Comparison of ENCODE assay signal across 1 cellular context in the genomic region with DNA sequence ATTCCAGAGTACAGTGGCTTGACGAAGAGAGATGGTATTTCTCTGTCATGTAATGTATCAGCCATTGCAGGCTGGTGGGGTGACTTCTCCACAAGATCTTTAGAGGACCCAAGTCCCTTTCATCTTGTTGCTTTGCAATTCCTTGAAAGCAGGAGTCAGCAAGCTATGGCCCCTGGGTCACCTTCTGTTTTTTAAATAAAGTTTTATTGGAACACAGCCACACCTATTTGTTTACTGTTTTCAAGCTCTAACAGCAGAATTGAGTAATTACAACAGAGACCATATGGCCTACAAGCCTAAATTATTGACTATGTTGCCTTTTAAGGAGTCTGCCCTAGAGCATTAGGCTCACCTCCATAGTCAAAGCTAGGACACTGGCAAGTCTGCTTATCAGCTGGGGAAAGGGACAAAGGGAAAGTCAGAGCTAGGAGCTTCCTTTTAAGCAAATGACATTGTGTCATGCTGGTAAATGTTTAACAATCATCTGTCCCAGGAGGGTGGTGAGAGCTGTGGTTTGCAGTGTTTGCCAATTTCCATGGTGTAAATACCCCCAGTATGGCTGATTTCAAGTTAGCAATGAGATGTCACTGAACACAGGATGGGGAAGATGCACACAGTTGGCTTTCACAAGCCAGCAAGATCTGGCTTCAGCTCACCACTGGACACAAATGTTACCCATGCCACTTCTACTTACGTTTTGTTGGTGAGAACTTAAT.
A peak's percentile ranks its signal among the peaks of the same experiment; 100 is the strongest.
TF ChIP-seq lines count a peak whose summit lies in the region.

No MANE protein-coding gene starts in this region.

TF ChIP-seq in GM12878, 131 proteins besides CTCF, POLR2A, EP300 and RAD21:
- TF ChIP-seq, protein P1, sequence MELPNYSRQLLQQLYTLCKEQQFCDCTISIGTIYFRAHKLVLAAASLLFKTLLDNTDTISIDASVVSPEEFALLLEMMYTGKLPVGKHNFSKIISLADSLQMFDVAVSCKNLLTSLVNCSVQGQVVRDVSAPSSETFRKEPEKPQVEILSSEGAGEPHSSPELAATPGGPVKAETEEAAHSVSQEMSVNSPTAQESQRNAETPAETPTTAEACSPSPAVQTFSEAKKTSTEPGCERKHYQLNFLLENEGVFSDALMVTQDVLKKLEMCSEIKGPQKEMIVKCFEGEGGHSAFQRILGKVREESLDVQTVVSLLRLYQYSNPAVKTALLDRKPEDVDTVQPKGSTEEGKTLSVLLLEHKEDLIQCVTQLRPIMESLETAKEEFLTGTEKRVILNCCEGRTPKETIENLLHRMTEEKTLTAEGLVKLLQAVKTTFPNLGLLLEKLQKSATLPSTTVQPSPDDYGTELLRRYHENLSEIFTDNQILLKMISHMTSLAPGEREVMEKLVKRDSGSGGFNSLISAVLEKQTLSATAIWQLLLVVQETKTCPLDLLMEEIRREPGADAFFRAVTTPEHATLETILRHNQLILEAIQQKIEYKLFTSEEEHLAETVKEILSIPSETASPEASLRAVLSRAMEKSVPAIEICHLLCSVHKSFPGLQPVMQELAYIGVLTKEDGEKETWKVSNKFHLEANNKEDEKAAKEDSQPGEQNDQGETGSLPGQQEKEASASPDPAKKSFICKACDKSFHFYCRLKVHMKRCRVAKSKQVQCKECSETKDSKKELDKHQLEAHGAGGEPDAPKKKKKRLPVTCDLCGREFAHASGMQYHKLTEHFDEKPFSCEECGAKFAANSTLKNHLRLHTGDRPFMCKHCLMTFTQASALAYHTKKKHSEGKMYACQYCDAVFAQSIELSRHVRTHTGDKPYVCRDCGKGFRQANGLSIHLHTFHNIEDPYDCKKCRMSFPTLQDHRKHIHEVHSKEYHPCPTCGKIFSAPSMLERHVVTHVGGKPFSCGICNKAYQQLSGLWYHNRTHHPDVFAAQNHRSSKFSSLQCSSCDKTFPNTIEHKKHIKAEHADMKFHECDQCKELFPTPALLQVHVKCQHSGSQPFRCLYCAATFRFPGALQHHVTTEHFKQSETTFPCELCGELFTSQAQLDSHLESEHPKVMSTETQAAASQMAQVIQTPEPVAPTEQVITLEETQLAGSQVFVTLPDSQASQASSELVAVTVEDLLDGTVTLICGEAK (IDR thresholded peaks at IDR 0.05; ENCODE audit: borderline replicate concordance), result peak; percentile 81
- TF ChIP-seq STAT3 (IDR thresholded peaks at IDR 0.05; ENCODE audit: low read depth, low read length), result no peak
